ENCODE assay signal across 12 cellular contexts in the genomic region with DNA sequence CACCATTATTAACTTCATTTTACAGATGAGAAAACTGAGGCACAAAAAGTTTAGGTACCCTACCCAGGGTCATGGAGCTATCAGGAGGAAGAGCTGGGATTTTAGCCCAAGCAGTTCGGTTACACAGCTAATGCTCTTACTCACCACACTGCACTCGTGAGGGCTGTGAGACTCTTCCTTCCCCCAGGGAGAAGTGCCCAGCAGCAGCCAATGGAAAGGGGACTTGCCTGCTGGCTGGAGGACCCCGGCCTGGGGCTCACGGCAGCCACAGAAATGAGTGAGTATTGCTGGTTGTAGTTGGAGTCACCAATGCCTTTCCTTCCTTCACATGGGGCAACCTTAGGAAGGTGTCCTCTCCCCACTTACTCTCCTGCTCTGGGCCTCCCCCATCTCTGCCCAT. TPM values are rescaled to one million over a fixed set of nuclear protein-coding genes. Genes with fewer than 3 reads are reported as not detected.
DNase-seq lines count a peak whose midpoint lies in the region; ATAC-seq and TF ChIP-seq lines count a peak whose summit lies in the region.
"Had no signal": no experiment of that assay in that cellular context is flagged by ENCODE, and none has a peak within 500 bp of the region (broad histone marks: within the 10 kb centered on the region; RNA-seq: fewer than 3 reads in every experiment).

No MANE protein-coding gene starts in this region.

- no CpG with 5 or more reads among the region's 4 CpGs for WGBS in IMR-90 (ENCODE audit: extremely low coverage in 2 of 2, insufficient read length in 1 of 2), 2 experiments

- H3K9me3 ChIP-seq in IMR-90 (ENCODE audit: control insufficient read depth, insufficient read depth, low read length) (no peaks in the 10 kb centered on the region), osteoblast (ENCODE audit: low read depth, low read length) (no peaks in the 10 kb centered on the region)

- intact Hi-C loops in IMR-90 (cut with micrococcal nuclease) = no loop called here
- intact Hi-C loops in Right ventricle myocardium inferior (cut with DNase I) = no loop called here

- H3K9me1 ChIP-seq in IMR-90 (ENCODE audit: insufficient read depth, low read length) = peaks cover 18% of the 10 kb centered on the region; the same call in 1 of the 2 replicates

- no peak overlapping the region for H4K91ac ChIP-seq in IMR-90 (ENCODE audit: insufficient read depth, low read depth, low read length)

- H3K36me3 ChIP-seq in IMR-90 (ENCODE audit: control insufficient read depth, insufficient read depth, low read length) (no peaks in the 10 kb centered on the region), osteoblast (ENCODE audit: insufficient read depth, low read length) (no peaks in the 10 kb centered on the region)

- H3K27me3 ChIP-seq in IMR-90 (ENCODE audit: control insufficient read depth, insufficient read depth, low read length) (no peaks in the 10 kb centered on the region; the same call in 1 of the 2 replicates), osteoblast (ENCODE audit: insufficient read depth, low read length) (no peaks in the 10 kb centered on the region)

- no peak for TF ChIP-seq RAD21 in IMR-90 (IDR thresholded peaks at IDR 0.05; ENCODE audit: low read length)

- H3K36me3 Mint-ChIP-seq in activated CD4-positive, alpha-beta T cell treated with anti-CD3 and anti-CD28 coated beads, Interleukin-2, amount 10 ng/mL, durations not matched to agents 7 days and 5 days (ENCODE audit: low read depth) = peaks cover 6% of the 10 kb centered on the region
- H3K36me3 Mint-ChIP-seq in activated naive CD8-positive, alpha-beta T cell = peaks cover 4% of the 10 kb centered on the region

- in situ Hi-C loops in IMR-90 (cut with MboI; ENCODE audit: low sequenced_read_pairs) = loop anchor here (25.0 kb wide), 1 partner anchor 118 kb away; no protein-coding TSS in a partner anchor

- no TSS peak for BruUV-seq in IMR-90 (replicated peaks; lab: Mats Ljungman, UMichigan)

- no peaks in the 10 kb centered on the region for H3K27me3 Mint-ChIP-seq in activated CD4-positive, alpha-beta T cell treated with anti-CD3 and anti-CD28 coated beads, Interleukin-2, amount 10 ng/mL, durations not matched to agents 7 days and 5 days
- no peaks in the 10 kb centered on the region for H3K27me3 Mint-ChIP-seq in activated naive CD8-positive, alpha-beta T cell

- peak overlapping the region; percentile 92 for H3K27ac Mint-ChIP-seq in activated CD4-positive, alpha-beta T cell treated with anti-CD3 and anti-CD28 coated beads, Interleukin-2, amount 10 ng/mL, durations not matched to agents 7 days and 5 days
- H3K27ac Mint-ChIP-seq in activated naive CD8-positive, alpha-beta T cell = peak overlapping the region; percentile 96

- H3K79me2 ChIP-seq in osteoblast (ENCODE audit: insufficient read depth, low read length) = no peaks in the 10 kb centered on the region

- DNase-seq in activated CD4-positive, alpha-beta T cell treated with anti-CD3 and anti-CD28 coated beads, Interleukin-2, amount 10 ng/mL, durations not matched to agents 7 days and 5 days = no peak
- no peak for DNase-seq in activated CD4-positive, alpha-beta T cell treated with anti-CD3 and anti-CD28 coated beads for 48 hours
- DNase-seq in IMR-90 (no peak), osteoblast (ENCODE audit: insufficient read length, low spot score, missing footprints) (peak; percentile 71), Right ventricle myocardium inferior (ENCODE audit: missing footprints) (no peak)
- DNase-seq: hippocampal formation, NCI-H1436 had no signal

- H2BK5ac ChIP-seq in IMR-90 (ENCODE audit: low read depth, low read length, poor library complexity, severe bottlenecking) = no peak overlapping the region

- H3K4ac ChIP-seq in IMR-90 (ENCODE audit: low read depth, low read length) = no peak overlapping the region

- H3K4me1 Mint-ChIP-seq in activated CD4-positive, alpha-beta T cell treated with anti-CD3 and anti-CD28 coated beads, Interleukin-2, amount 10 ng/mL, durations not matched to agents 7 days and 5 days = peaks cover 49% of the 10 kb centered on the region
- H3K4me1 Mint-ChIP-seq in activated naive CD8-positive, alpha-beta T cell (ENCODE audit: low read depth) = peaks cover 46% of the 10 kb centered on the region

- ATAC-seq in IMR-90 (ENCODE audit: low read depth) = no peak
- no peak for ATAC-seq in Right ventricle myocardium inferior
- ATAC-seq in HG03095 (IDR thresholded peaks at IDR 0.05; ENCODE audit: unreplicated experiment) = no peak
- no peak for ATAC-seq in GM18867 (IDR thresholded peaks at IDR 0.05; ENCODE audit: unreplicated experiment)

- H3K27ac ChIP-seq in IMR-90 (ENCODE audit: insufficient read depth, low read length) (no peak overlapping the region), osteoblast (ENCODE audit: low read depth, low read length) (no peak overlapping the region)
- H3K27ac ChIP-seq: VCaP had no signal

- dilution Hi-C loops in IMR-90 (cut with HindIII; ENCODE audit: low sequenced_read_pairs, unreplicated experiment) = no loop called here

- no peak overlapping the region for H2AK9ac ChIP-seq in IMR-90 (replicated peaks; ENCODE audit: low read depth, low read length, poor library complexity)

- H3K9me3 Mint-ChIP-seq in activated CD4-positive, alpha-beta T cell treated with anti-CD3 and anti-CD28 coated beads, Interleukin-2, amount 10 ng/mL, durations not matched to agents 7 days and 5 days = peaks cover 7% of the 10 kb centered on the region
- no peaks in the 10 kb centered on the region for H3K9me3 Mint-ChIP-seq in activated naive CD8-positive, alpha-beta T cell (ENCODE audit: low read depth)
- H3K9me3 Mint-ChIP-seq: memory B cell had no signal

- H2BK15ac ChIP-seq in IMR-90 (ENCODE audit: low read depth, low read length) = no peak overlapping the region

- H3K23ac ChIP-seq in IMR-90 (ENCODE audit: low read depth, low read length) = no peak overlapping the region

- no peak overlapping the region for H3K4me3 Mint-ChIP-seq in activated CD4-positive, alpha-beta T cell treated with anti-CD3 and anti-CD28 coated beads, Interleukin-2, amount 10 ng/mL, durations not matched to agents 7 days and 5 days
- H3K4me3 Mint-ChIP-seq in activated naive CD8-positive, alpha-beta T cell = peak overlapping the region; percentile 65

- H3K4me3 ChIP-seq in IMR-90 (ENCODE audit: insufficient read depth, low read depth, low read length) = no peak overlapping the region
- no peak overlapping the region for H3K4me3 ChIP-seq in osteoblast (ENCODE audit: insufficient read depth, low read length)

- no peak overlapping the region for H2AK5ac ChIP-seq in IMR-90 (ENCODE audit: low read depth, low read length)

- POLR2A ChIA-PET in activated CD4-positive, alpha-beta T cell treated with anti-CD3 and anti-CD28 coated beads, Interleukin-2, amount 10 ng/mL, durations not matched to agents 7 days and 5 days (lab: Charles Lee) = no interaction called here
- POLR2A ChIA-PET in IMR-90 (lab: Charles Lee; ENCODE audit: unreplicated experiment) = no interaction called here

- H4K20me1 ChIP-seq in IMR-90 (ENCODE audit: insufficient read depth, low read length) (no peaks in the 10 kb centered on the region), osteoblast (ENCODE audit: insufficient read depth, low read length) (no peaks in the 10 kb centered on the region)

- peaks cover 4% of the 10 kb centered on the region; the same call in 1 of the 2 replicates for H3K4me1 ChIP-seq in IMR-90 (ENCODE audit: control insufficient read depth, insufficient read depth, low read length)
- H3K4me1 ChIP-seq in osteoblast (ENCODE audit: insufficient read depth, low read length) = peaks cover 8% of the 10 kb centered on the region

- H4K8ac ChIP-seq in IMR-90 (ENCODE audit: low read depth in 2 of 2, low read length in 2 of 2) = no peak overlapping the region

- no peak overlapping the region for H3K9ac ChIP-seq in IMR-90 (ENCODE audit: low read depth, low read length)

- no peak overlapping the region for H3K56ac ChIP-seq in IMR-90 (ENCODE audit: extremely low read depth, insufficient read depth, low read length)

- no peak overlapping the region for H2BK120ac ChIP-seq in IMR-90 (ENCODE audit: low read depth, low read length)

- H3K4me2 ChIP-seq in IMR-90 (ENCODE audit: low read depth, low read length) (no peak overlapping the region), osteoblast (ENCODE audit: insufficient read depth, low read length) (no peak overlapping the region)

- no peak for TF ChIP-seq POLR2A in IMR-90 (IDR thresholded peaks at IDR 0.05; ENCODE audit: low read depth, low read length)

- H4K5ac ChIP-seq in IMR-90 (ENCODE audit: low read depth, low read length) = no peak overlapping the region

- CTCF ChIA-PET in activated CD4-positive, alpha-beta T cell treated with anti-CD3 and anti-CD28 coated beads, Interleukin-2, amount 10 ng/mL, durations not matched to agents 7 days and 5 days (lab: Charles Lee) = interaction anchor here (1.0 to 4.7 kb wide), 2 partner anchors 13 to 105 kb away, joined by 3 to 23 read pairs; no protein-coding TSS in a partner anchor
- CTCF ChIA-PET in IMR-90 (lab: Yijun Ruan, JAX) = no interaction called here

- H2AFZ ChIP-seq in IMR-90 (replicated peaks; ENCODE audit: low read length, poor library complexity) (no peak overlapping the region), osteoblast (ENCODE audit: low read length) (no peak overlapping the region)

- 0 out of 2 replicates have a peak overlapping the region, but pooled peaks have one; percentile 36 for H3K14ac ChIP-seq in IMR-90 (replicated peaks; ENCODE audit: low read depth, low read length)

- no peak overlapping the region for H3K18ac ChIP-seq in IMR-90 (ENCODE audit: low read depth, low read length)

- TF ChIP-seq CTCF in IMR-90 (conservative IDR thresholded peaks at IDR 0.05; ENCODE audit: low read depth, low read length) = no peak
- TF ChIP-seq CTCF in osteoblast (IDR thresholded peaks at IDR 0.05; ENCODE audit: extremely low read depth, low read depth, low read length) = no peak

- H3K79me1 ChIP-seq in IMR-90 (ENCODE audit: low read depth in 1 of 2, low read length in 2 of 2) = peaks cover 0 to 8% of the 10 kb centered on the region in 2 experiments; a peak in 1 of 4 replicates

- H2BK20ac ChIP-seq in IMR-90 (ENCODE audit: low read depth, low read length) = no peak overlapping the region

TF ChIP-seq in IMR-90, 13 proteins besides CTCF, POLR2A, EP300 and RAD21 (continues in another document):
- no peak for TF ChIP-seq MAFK (IDR thresholded peaks at IDR 0.05; ENCODE audit: low read depth, low read length)

RNA-seq across cellular contexts. Expression of gene CSF1, which starts 5.1 kb away (rescaled TPM):
- 10 to 100 TPM; 39.5 to 42.4 TPM for total RNA-seq in activated CD4-positive, alpha-beta T cell treated with anti-CD3 and anti-CD28 coated beads, Interleukin-2, amount 10 ng/mL, durations not matched to agents 7 days and 5 days
- 9.4 and 14.3 TPM in 2 replicates for total RNA-seq in IMR-90 (2012; rRNA removed)
- polyA plus RNA-seq in IMR-90 (2012; rRNA removed) = 22.0 and 25.6 TPM in 2 replicates
- 19.2 and 30.9 TPM in 2 replicates for polyA plus RNA-seq in IMR-90 (2012; cell fraction: cytosol; rRNA removed)
- 26.9 and 32.7 TPM in 2 replicates for polyA plus RNA-seq in IMR-90 (2012; cell fraction: nucleus; rRNA removed; ENCODE audit: low replicate concordance)
- total RNA-seq in osteoblast = 38.0 and 53.9 TPM in 2 replicates
- total RNA-seq in Right ventricle myocardium inferior = 19.0 TPM
